1 cellular context compared by ENCODE assay signal in the genomic region with DNA sequence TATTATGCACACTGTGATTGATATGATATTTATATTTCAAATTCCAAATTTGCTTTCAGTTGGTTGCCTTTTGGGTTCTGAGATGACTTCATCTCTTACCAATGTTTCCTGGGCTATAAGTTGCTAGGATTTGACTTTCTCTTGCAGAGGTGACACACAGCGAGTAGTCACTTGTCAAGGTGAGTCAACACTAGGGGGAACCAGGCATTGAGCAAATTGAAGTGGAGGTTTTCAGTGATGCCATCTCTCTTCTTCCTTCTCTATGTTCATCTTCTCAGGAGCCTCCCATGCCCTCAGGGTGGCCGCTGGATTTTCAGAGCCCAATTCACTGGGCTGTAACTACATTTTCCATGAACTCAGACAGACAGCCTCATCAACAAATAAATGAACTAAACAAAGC.
TF ChIP-seq lines count a peak whose summit lies in the region.

No MANE protein-coding gene starts in this region.

TF ChIP-seq in GM23338, 12 proteins besides CTCF, POLR2A, EP300 and RAD21:
- TF ChIP-seq, protein P1, sequence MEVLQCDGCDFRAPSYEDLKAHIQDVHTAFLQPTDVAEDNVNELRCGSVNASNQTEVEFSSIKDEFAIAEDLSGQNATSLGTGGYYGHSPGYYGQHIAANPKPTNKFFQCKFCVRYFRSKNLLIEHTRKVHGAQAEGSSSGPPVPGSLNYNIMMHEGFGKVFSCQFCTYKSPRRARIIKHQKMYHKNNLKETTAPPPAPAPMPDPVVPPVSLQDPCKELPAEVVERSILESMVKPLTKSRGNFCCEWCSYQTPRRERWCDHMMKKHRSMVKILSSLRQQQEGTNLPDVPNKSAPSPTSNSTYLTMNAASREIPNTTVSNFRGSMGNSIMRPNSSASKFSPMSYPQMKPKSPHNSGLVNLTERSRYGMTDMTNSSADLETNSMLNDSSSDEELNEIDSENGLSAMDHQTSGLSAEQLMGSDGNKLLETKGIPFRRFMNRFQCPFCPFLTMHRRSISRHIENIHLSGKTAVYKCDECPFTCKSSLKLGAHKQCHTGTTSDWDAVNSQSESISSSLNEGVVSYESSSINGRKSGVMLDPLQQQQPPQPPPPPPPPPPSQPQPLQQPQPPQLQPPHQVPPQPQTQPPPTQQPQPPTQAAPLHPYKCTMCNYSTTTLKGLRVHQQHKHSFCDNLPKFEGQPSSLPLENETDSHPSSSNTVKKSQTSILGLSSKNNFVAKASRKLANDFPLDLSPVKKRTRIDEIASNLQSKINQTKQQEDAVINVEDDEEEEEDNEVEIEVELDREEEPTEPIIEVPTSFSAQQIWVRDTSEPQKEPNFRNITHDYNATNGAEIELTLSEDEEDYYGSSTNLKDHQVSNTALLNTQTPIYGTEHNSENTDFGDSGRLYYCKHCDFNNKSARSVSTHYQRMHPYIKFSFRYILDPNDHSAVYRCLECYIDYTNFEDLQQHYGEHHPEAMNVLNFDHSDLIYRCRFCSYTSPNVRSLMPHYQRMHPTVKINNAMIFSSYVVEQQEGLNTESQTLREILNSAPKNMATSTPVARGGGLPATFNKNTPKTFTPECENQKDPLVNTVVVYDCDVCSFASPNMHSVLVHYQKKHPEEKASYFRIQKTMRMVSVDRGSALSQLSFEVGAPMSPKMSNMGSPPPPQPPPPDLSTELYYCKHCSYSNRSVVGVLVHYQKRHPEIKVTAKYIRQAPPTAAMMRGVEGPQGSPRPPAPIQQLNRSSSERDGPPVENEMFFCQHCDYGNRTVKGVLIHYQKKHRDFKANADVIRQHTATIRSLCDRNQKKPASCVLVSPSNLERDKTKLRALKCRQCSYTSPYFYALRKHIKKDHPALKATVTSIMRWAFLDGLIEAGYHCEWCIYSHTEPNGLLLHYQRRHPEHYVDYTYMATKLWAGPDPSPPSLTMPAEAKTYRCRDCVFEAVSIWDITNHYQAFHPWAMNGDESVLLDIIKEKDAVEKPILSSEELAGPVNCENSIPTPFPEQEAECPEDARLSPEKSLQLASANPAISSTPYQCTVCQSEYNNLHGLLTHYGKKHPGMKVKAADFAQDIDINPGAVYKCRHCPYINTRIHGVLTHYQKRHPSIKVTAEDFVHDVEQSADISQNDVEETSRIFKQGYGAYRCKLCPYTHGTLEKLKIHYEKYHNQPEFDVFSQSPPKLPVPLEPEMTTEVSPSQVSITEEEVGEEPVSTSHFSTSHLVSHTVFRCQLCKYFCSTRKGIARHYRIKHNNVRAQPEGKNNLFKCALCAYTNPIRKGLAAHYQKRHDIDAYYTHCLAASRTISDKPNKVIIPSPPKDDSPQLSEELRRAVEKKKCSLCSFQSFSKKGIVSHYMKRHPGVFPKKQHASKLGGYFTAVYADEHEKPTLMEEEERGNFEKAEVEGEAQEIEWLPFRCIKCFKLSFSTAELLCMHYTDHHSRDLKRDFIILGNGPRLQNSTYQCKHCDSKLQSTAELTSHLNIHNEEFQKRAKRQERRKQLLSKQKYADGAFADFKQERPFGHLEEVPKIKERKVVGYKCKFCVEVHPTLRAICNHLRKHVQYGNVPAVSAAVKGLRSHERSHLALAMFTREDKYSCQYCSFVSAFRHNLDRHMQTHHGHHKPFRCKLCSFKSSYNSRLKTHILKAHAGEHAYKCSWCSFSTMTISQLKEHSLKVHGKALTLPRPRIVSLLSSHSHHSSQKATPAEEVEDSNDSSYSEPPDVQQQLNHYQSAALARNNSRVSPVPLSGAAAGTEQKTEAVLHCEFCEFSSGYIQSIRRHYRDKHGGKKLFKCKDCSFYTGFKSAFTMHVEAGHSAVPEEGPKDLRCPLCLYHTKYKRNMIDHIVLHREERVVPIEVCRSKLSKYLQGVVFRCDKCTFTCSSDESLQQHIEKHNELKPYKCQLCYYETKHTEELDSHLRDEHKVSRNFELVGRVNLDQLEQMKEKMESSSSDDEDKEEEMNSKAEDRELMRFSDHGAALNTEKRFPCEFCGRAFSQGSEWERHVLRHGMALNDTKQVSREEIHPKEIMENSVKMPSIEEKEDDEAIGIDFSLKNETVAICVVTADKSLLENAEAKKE (CRISPR knock-in tag; IDR thresholded peaks at IDR 0.05) = no peak
- TF ChIP-seq, protein P2, sequence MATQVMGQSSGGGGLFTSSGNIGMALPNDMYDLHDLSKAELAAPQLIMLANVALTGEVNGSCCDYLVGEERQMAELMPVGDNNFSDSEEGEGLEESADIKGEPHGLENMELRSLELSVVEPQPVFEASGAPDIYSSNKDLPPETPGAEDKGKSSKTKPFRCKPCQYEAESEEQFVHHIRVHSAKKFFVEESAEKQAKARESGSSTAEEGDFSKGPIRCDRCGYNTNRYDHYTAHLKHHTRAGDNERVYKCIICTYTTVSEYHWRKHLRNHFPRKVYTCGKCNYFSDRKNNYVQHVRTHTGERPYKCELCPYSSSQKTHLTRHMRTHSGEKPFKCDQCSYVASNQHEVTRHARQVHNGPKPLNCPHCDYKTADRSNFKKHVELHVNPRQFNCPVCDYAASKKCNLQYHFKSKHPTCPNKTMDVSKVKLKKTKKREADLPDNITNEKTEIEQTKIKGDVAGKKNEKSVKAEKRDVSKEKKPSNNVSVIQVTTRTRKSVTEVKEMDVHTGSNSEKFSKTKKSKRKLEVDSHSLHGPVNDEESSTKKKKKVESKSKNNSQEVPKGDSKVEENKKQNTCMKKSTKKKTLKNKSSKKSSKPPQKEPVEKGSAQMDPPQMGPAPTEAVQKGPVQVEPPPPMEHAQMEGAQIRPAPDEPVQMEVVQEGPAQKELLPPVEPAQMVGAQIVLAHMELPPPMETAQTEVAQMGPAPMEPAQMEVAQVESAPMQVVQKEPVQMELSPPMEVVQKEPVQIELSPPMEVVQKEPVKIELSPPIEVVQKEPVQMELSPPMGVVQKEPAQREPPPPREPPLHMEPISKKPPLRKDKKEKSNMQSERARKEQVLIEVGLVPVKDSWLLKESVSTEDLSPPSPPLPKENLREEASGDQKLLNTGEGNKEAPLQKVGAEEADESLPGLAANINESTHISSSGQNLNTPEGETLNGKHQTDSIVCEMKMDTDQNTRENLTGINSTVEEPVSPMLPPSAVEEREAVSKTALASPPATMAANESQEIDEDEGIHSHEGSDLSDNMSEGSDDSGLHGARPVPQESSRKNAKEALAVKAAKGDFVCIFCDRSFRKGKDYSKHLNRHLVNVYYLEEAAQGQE (IDR thresholded peaks at IDR 0.05; ENCODE audit: unreplicated experiment) = no peak
- no peak for TF ChIP-seq ZNF331 (CRISPR knock-in tag; IDR thresholded peaks at IDR 0.05; ENCODE audit: low read depth)
- no peak for TF ChIP-seq POLR2AphosphoS5 (IDR thresholded peaks at IDR 0.05; ENCODE audit: low read depth)
- TF ChIP-seq CREB1 (CRISPR knock-in tag; IDR thresholded peaks at IDR 0.05; ENCODE audit: low read depth) = no peak
- TF ChIP-seq EZH2phosphoT487 (IDR thresholded peaks at IDR 0.05; ENCODE audit: unreplicated experiment) = no peak
- no peak for TF ChIP-seq EZH2 (IDR thresholded peaks at IDR 0.05; ENCODE audit: low read depth, unreplicated experiment)
- TF ChIP-seq ZNF114 (CRISPR knock-in tag; IDR thresholded peaks at IDR 0.05) = no peak
- TF ChIP-seq, protein P3, sequence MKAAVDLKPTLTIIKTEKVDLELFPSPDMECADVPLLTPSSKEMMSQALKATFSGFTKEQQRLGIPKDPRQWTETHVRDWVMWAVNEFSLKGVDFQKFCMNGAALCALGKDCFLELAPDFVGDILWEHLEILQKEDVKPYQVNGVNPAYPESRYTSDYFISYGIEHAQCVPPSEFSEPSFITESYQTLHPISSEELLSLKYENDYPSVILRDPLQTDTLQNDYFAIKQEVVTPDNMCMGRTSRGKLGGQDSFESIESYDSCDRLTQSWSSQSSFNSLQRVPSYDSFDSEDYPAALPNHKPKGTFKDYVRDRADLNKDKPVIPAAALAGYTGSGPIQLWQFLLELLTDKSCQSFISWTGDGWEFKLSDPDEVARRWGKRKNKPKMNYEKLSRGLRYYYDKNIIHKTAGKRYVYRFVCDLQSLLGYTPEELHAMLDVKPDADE (IDR thresholded peaks at IDR 0.05) = no peak
- no peak for TF ChIP-seq JUNB (IDR thresholded peaks at IDR 0.05; ENCODE audit: unreplicated experiment)
- no peak for TF ChIP-seq NANOG (IDR thresholded peaks at IDR 0.05; ENCODE audit: borderline replicate concordance)
- TF ChIP-seq STAT1 (IDR thresholded peaks at IDR 0.05; ENCODE audit: unreplicated experiment) = no peak
